In the genomic region with DNA sequence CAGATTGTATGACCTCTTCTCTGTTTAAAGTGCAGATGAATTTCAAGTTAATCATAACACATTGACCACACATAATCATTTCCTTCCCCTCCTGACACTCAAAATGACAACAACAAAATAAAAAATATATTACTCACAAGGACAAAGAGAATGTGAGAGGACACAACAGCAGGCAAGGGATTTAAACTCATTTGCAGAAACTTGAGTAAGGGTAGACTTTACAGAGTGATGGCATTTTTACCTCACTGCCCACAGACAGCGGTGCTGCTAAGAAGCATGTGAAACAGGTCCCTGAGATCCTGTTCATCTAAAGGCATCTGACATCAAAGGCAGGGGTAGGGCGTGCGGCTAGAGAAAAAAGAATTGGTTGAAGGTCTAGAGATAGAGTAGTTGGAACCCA, we compare ENCODE assay signal across 24 cellular contexts.
"Had no signal": no experiment of that assay in that cellular context is flagged by ENCODE, and none has a peak within 500 bp of the region (broad histone marks: within the 10 kb centered on the region; RNA-seq: fewer than 3 reads in every experiment).

No MANE protein-coding gene starts in this region.

- H3K27ac ChIP-seq: heart left ventricle, left ventricle myocardium inferior, ovary, right atrium auricular region, right lobe of liver, suprapubic skin, thoracic aorta, tibial artery, upper lobe of right lung had no signal

- H3K4me1 ChIP-seq: heart left ventricle, left ventricle myocardium inferior, right atrium auricular region, right lobe of liver, suprapubic skin, upper lobe of right lung had no signal

- H3K27me3 ChIP-seq: ovary, right atrium auricular region, right lobe of liver, suprapubic skin, upper lobe of right lung had no signal

- H3K9me3 Mint-ChIP-seq: stimulated activated naive CD8-positive, alpha-beta T cell treated with anti-CD3 and anti-CD28 coated beads, Interleukin-15, Interleukin-2, amounts not matched to agents 100 ng/mL and 50 ng/mL, for 24 hours had no signal

- H3K36me3 Mint-ChIP-seq: naive thymus-derived CD8-positive, alpha-beta T cell had no signal

- H3K4me3 Mint-ChIP-seq: naive thymus-derived CD8-positive, alpha-beta T cell; stimulated activated naive CD8-positive, alpha-beta T cell treated with anti-CD3 and anti-CD28 coated beads, Interleukin-15, Interleukin-2, amounts not matched to agents 100 ng/mL and 50 ng/mL, for 24 hours had no signal

- H3K27ac Mint-ChIP-seq: naive thymus-derived CD8-positive, alpha-beta T cell; progenitor cell of endocrine pancreas; stimulated activated naive CD8-positive, alpha-beta T cell treated with anti-CD3 and anti-CD28 coated beads, Interleukin-15, Interleukin-2, amounts not matched to agents 100 ng/mL and 50 ng/mL, for 24 hours had no signal

- H3K9me3 ChIP-seq: heart left ventricle, left ventricle myocardium inferior, mucosa of descending colon, ovary, right atrium auricular region, right lobe of liver, suprapubic skin, thoracic aorta, tibial artery, upper lobe of right lung had no signal

- H3K4me2 ChIP-seq: smooth muscle cell had no signal

- DNase-seq: heart left ventricle; hypothalamus; islet precursor cell; left ventricle myocardium inferior; mesendoderm; midbrain; mucosa of descending colon; naive thymus-derived CD8-positive, alpha-beta T cell; ovary; right lobe of liver; stimulated activated CD4-positive, alpha-beta T cell treated with anti-CD3 and anti-CD28 coated beads, Interleukin-1b, Interleukin-23, amount 100 ng/mL, for 48 hours; stimulated activated CD4-positive, alpha-beta T cell treated with anti-CD3 and anti-CD28 coated beads, Interleukin-2, amount 100 ng/mL, for 48 hours; stimulated activated CD4-positive, alpha-beta T cell treated with anti-CD3 and anti-CD28 coated beads, Interleukin-4, amount 100 ng/mL, for 4 hours; stimulated activated CD8-positive, alpha-beta memory T cell treated with anti-CD3 and anti-CD28 coated beads, Interleukin-4, amount 100 ng/mL, for 48 hours; stimulated activated naive CD4-positive, alpha-beta T cell; tibial artery; trophoblast cell; upper lobe of right lung had no signal

- ATAC-seq: heart left ventricle; mucosa of descending colon; naive thymus-derived CD8-positive, alpha-beta T cell; right lobe of liver; upper lobe of right lung had no signal
